1 cellular context compared by ENCODE assay signal in the genomic region with DNA sequence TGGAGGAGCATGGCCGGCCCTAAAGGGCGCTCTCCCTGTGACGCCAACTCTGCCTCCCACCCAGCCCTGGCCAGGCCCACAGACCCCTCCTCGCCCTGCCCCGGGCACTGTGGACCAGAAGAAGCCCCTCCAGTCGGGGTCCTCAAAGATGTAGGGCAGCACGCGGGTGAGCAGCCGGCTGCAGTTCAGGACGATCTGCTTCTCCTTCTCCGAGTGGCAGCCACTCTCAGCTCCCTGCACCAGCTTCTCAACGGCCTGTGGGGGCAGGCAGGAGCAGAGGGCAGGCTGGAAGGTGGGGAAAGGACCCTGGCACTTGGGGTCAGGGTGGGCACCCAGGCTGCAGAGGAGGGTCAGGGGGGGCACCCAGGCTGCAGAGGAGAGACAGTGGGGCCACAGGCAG.
TF ChIP-seq lines count a peak whose summit lies in the region.

No MANE protein-coding gene starts in this region.

TF ChIP-seq in HepG2, 621 proteins besides CTCF, POLR2A, EP300 and RAD21:
- peak; percentile 43 for TF ChIP-seq ZNF687 (CRISPR knock-in tag; IDR thresholded peaks at IDR 0.05)
- peak; percentile 64; the same call in 1 of the 2 replicates for TF ChIP-seq HNRNPL (IDR thresholded peaks at IDR 0.05; ENCODE audit: low read depth, low read length)
- TF ChIP-seq XRCC5 (optimal IDR thresholded peaks at IDR 0.05; ENCODE audit: low read length): peak; percentile 54
- TF ChIP-seq ZNF432 (CRISPR knock-in tag; IDR thresholded peaks at IDR 0.05; ENCODE audit: borderline replicate concordance): no peak
- TF ChIP-seq, protein P1, sequence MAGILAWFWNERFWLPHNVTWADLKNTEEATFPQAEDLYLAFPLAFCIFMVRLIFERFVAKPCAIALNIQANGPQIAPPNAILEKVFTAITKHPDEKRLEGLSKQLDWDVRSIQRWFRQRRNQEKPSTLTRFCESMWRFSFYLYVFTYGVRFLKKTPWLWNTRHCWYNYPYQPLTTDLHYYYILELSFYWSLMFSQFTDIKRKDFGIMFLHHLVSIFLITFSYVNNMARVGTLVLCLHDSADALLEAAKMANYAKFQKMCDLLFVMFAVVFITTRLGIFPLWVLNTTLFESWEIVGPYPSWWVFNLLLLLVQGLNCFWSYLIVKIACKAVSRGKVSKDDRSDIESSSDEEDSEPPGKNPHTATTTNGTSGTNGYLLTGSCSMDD (CRISPR knock-in tag; IDR thresholded peaks at IDR 0.05): no peak
- no peak for TF ChIP-seq ZNF816 (CRISPR knock-in tag; IDR thresholded peaks at IDR 0.05; ENCODE audit: borderline replicate concordance)
- TF ChIP-seq, protein P2, sequence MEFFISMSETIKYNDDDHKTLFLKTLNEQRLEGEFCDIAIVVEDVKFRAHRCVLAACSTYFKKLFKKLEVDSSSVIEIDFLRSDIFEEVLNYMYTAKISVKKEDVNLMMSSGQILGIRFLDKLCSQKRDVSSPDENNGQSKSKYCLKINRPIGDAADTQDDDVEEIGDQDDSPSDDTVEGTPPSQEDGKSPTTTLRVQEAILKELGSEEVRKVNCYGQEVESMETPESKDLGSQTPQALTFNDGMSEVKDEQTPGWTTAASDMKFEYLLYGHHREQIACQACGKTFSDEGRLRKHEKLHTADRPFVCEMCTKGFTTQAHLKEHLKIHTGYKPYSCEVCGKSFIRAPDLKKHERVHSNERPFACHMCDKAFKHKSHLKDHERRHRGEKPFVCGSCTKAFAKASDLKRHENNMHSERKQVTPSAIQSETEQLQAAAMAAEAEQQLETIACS (CRISPR knock-in tag; IDR thresholded peaks at IDR 0.05): no peak
- TF ChIP-seq CHCHD3 (CRISPR knock-in tag; IDR thresholded peaks at IDR 0.05): no peak
